In the genomic region with DNA sequence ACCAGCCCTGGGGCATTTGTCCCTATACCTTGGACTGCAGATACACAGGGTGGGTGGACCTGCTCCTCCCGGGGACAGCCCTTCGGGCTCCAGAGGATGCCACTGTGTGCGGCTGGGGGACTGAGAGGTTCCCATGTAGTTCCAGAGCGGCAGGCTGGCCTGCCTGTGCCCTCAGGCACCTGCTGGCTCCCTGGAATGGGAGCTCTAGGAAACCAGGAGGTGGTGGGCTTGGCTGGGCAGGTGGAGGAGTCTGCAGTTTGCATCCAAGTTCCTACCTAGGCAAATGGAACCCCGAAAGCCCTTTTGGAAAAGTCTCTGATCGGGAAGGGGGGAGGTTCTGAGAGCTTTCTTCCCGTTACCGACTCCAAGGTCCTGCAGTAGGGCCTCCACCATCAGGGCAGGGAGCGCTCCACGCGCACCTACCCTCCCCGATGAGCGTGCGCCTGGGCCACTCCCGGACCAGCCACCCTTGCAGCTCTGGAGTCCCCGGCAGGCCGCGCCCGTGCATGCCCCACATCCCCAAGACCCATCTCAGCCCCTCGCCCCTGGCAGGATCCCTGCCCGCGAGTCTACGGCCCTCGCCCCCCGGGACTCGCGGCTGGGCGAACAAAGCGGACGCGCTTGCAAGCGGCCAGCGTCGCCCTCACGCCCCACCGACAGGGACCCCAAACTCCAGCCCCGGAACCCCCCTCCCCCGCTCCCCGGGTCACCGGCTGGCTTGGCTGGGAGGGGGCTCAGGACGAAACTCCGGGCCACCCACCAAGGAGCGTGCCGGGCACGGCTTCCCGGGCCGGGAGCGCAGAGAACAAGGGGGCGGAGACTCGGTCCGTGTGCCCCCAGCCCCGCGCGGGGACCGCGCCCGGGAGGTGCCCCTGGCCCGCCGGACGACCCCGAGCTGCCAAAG, we compare ENCODE assay signal across 8 cellular contexts. TPM values are rescaled to one million over a fixed set of nuclear protein-coding genes. Genes with fewer than 3 reads are reported as not detected.
A peak's percentile ranks its signal among the peaks of the same experiment; 100 is the strongest.
DNase-seq lines count a peak whose midpoint lies in the region; ATAC-seq, FAIRE-seq and TF ChIP-seq lines count a peak whose summit lies in the region.

No MANE protein-coding gene starts in this region.

- no peak for TF ChIP-seq POLR2A in erythroblast (IDR thresholded peaks at IDR 0.05; ENCODE audit: low read length)

- H3K4me3 ChIP-seq in WI38 (ENCODE audit: low read depth, low read length) (peak overlapping the region; percentile 66), psoas muscle (peak overlapping the region; percentile 81)

- no peaks in the 10 kb centered on the region for H3K36me3 ChIP-seq in psoas muscle (ENCODE audit: insufficient read depth in 1 of 2, low read depth in 1 of 2)

- ATAC-seq in psoas muscle = peak; percentile 22 to 47 (median 32)

- intact Hi-C loops in psoas muscle (cut with DNase I) = loop anchor here in 1 of 2 donors (2.0 kb wide), 1 partner anchor 70 kb away; the partner anchor contains the start of gene DEF8

- peak overlapping the region; percentile 73 for H3K27ac ChIP-seq in psoas muscle

- no peaks in the 10 kb centered on the region for H3K9me3 ChIP-seq in psoas muscle

- 13 to 17% (median 17%) methylated on average over 37 to 61 of the region's 61 CpGs for WGBS in psoas muscle, 3 donors

- no peaks in the 10 kb centered on the region for H3K27me3 ChIP-seq in psoas muscle (ENCODE audit: insufficient read depth in 3 of 3, low read length in 2 of 3)

- peaks cover 44% of the 10 kb centered on the region for H3K4me1 ChIP-seq in psoas muscle

- FAIRE-seq in urothelium cell line (lab: Jason Lieb, UNC) = no peak

- DNase-seq in NCI-H1092 treated with DMSO at 0.1 percent for 48 hours (lab: John Stamatoyannopoulos, UW) (peak; percentile 23), NCI-H1092 (lab: John Stamatoyannopoulos, UW) (no peak), glomerular visceral epithelial cell (ENCODE audit: extremely low spot score) (peak; percentile 14), psoas muscle (no peak), erythroblast (lab: John Stamatoyannopoulos, UW) (no peak), AG20443 (ENCODE audit: low spot score) (no peak), urothelium cell line (ENCODE audit: low spot score) (no peak)

- TF ChIP-seq CTCF in WI38 (IDR thresholded peaks at IDR 0.05; ENCODE audit: low read depth, low read length) (no peak), psoas muscle (IDR thresholded peaks at IDR 0.05) (no peak)

RNA-seq across cellular contexts. Expression of gene DBNDD1, which starts 0.7 kb away (rescaled TPM):
- 10 to 100 TPM; 14.7 to 37.8 (median 20.6) TPM for total RNA-seq in psoas muscle
- polyA plus RNA-seq in psoas muscle = 10 to 100 TPM; 14.1 to 25.4 (median 17.0) TPM

RNA-seq across cellular contexts. Expression of gene PRDM7, which starts 58.6 kb away (rescaled TPM):
- not detected for total RNA-seq in psoas muscle
- not detected for polyA plus RNA-seq in psoas muscle

Comparison
In these comparisons a context has a peak if more than half of its experiments do, and no peak if none do; other contexts are left out.
1. DNase-seq: peak in NCI-H1092 treated with DMSO at 0.1 percent for 48 hours (single experiment) and glomerular visceral epithelial cell (single experiment); none in NCI-H1092 (single experiment), psoas muscle (0 of 2), erythroblast (0 of 2), AG20443 (single experiment) and urothelium cell line (single experiment).